9 cellular contexts compared by ENCODE assay signal in genomic region chr6:38213275-38213674, GRCh38.
DNase-seq lines count a peak whose midpoint lies in the region; ATAC-seq and TF ChIP-seq lines count a peak whose summit lies in the region.
"Had no signal": no experiment of that assay in that cellular context is flagged by ENCODE, and none has a peak within 500 bp of the region (broad histone marks: within the 10 kb centered on the region; RNA-seq: fewer than 3 reads in every experiment).

No MANE protein-coding gene starts in this region.

- H3K9me3 Mint-ChIP-seq in activated CD8-positive, alpha-beta memory T cell treated with anti-CD3 and anti-CD28 coated beads, Interleukin-2, amount 10 ng/mL, durations not matched to agents 7 days and 5 days (ENCODE audit: low read depth) = no peaks in the 10 kb centered on the region

- H3K27me3 Mint-ChIP-seq in activated CD8-positive, alpha-beta memory T cell treated with anti-CD3 and anti-CD28 coated beads, Interleukin-2, amount 10 ng/mL, durations not matched to agents 7 days and 5 days = no peaks in the 10 kb centered on the region

- H3K4me1 ChIP-seq in adrenal gland (replicated peaks in 1 of 2) = peaks cover 0 to 12% of the 10 kb centered on the region in 2 donors
- H3K4me1 ChIP-seq: SJSA1 had no signal

- no peaks in the 10 kb centered on the region for H3K36me3 ChIP-seq in adrenal gland (replicated peaks in 1 of 2)
- H3K36me3 ChIP-seq: SJSA1 had no signal

- no peak overlapping the region for H3K27ac Mint-ChIP-seq in activated CD8-positive, alpha-beta memory T cell treated with anti-CD3 and anti-CD28 coated beads, Interleukin-2, amount 10 ng/mL, durations not matched to agents 7 days and 5 days

- CTCF ChIA-PET in activated CD8-positive, alpha-beta memory T cell treated with anti-CD3 and anti-CD28 coated beads, Interleukin-2, amount 10 ng/mL, durations not matched to agents 7 days and 5 days (lab: Charles Lee) = no interaction called here

- H3K9me3 ChIP-seq in adrenal gland (replicated peaks in 1 of 3) = no peaks in the 10 kb centered on the region
- H3K9me3 ChIP-seq: SJSA1 had no signal

- H3K4me1 Mint-ChIP-seq in activated CD8-positive, alpha-beta memory T cell treated with anti-CD3 and anti-CD28 coated beads, Interleukin-2, amount 10 ng/mL, durations not matched to agents 7 days and 5 days = peaks cover 13% of the 10 kb centered on the region

- no peak overlapping the region for H3K4me3 Mint-ChIP-seq in activated CD8-positive, alpha-beta memory T cell treated with anti-CD3 and anti-CD28 coated beads, Interleukin-2, amount 10 ng/mL, durations not matched to agents 7 days and 5 days

- H3K27me3 ChIP-seq in adrenal gland = no peaks in the 10 kb centered on the region
- H3K27me3 ChIP-seq: SJSA1 had no signal

- no peak for TF ChIP-seq CTCF in adrenal gland (IDR thresholded peaks at IDR 0.05)

- ATAC-seq in HG03039 (IDR thresholded peaks at IDR 0.05; ENCODE audit: unreplicated experiment) = no peak
- no peak for ATAC-seq in activated CD8-positive, alpha-beta memory T cell treated with anti-CD3 and anti-CD28 coated beads, Interleukin-2, amount 10 ng/mL, durations not matched to agents 7 days and 5 days

- no peak for TF ChIP-seq POLR2A in adrenal gland (IDR thresholded peaks at IDR 0.05)

- H3K4me3 ChIP-seq in adrenal gland = no peak overlapping the region
- H3K4me3 ChIP-seq: SJSA1 had no signal

- 74 to 85% (median 80%) methylated on average over 2 of the region's 2 CpGs for WGBS in adrenal gland, 4 donors

- H3K27ac ChIP-seq in adrenal gland = no peak overlapping the region
- H3K27ac ChIP-seq: SJSA1 had no signal

- intact Hi-C loops in adrenal gland (cut with DNase I) = no loop called here

- DNase-seq in SHP77 treated with DMSO at 0.1 percent for 48 hours (lab: John Stamatoyannopoulos, UW) (peak; percentile 63), SHP77 (lab: John Stamatoyannopoulos, UW) (no peak), fibroblast of peridontal ligament (ENCODE audit: extremely low read depth) (peak; percentile 13), myocyte (ENCODE audit: low read depth) (peak; percentile 18), adrenal gland (no peak)
- no peak for DNase-seq in activated T-cell treated with anti-CD3 and anti-CD28 coated beads, Interleukin-2, amount 50 U/mL, for 48 hours
- DNase-seq in activated CD8-positive, alpha-beta memory T cell treated with anti-CD3 and anti-CD28 coated beads, Interleukin-2, amount 10 ng/mL, durations not matched to agents 7 days and 5 days = no peak

- H3K36me3 Mint-ChIP-seq in activated CD8-positive, alpha-beta memory T cell treated with anti-CD3 and anti-CD28 coated beads, Interleukin-2, amount 10 ng/mL, durations not matched to agents 7 days and 5 days = no peaks in the 10 kb centered on the region

Comparison
In these comparisons a context has a peak if more than half of its experiments do, and no peak if none do; other contexts are left out.
1. DNase-seq: peak in SHP77 treated with DMSO at 0.1 percent for 48 hours (single experiment), fibroblast of peridontal ligament (single experiment) and myocyte (single experiment); none in SHP77 (0 of 2), activated T-cell treated with anti-CD3 and anti-CD28 coated beads, Interleukin-2, amount 50 U/mL, for 48 hours (0 of 2), adrenal gland (0 of 7) and activated CD8-positive, alpha-beta memory T cell treated with anti-CD3 and anti-CD28 coated beads, Interleukin-2, amount 10 ng/mL, durations not matched to agents 7 days and 5 days (single experiment).